ENCODE assay signal across 9 cellular contexts in genomic region chr13:44273991-44274810, GRCh38.
DNase-seq lines count a peak whose midpoint lies in the region; ATAC-seq and TF ChIP-seq lines count a peak whose summit lies in the region.
"Had no signal": no experiment of that assay in that cellular context is flagged by ENCODE, and none has a peak within 500 bp of the region (broad histone marks: within the 10 kb centered on the region; RNA-seq: fewer than 3 reads in every experiment).

No MANE protein-coding gene starts in this region.

- no peaks in the 10 kb centered on the region for H3K36me3 ChIP-seq in mucosa of stomach (ENCODE audit: control insufficient read depth, insufficient read depth, low read length)
- H3K36me3 ChIP-seq: cardiac muscle cell had no signal

- peak; percentile 90 for ATAC-seq in HG02870 (IDR thresholded peaks at IDR 0.05; ENCODE audit: unreplicated experiment)

- peaks cover 28% of the 10 kb centered on the region for H3K4me1 ChIP-seq in mucosa of stomach (ENCODE audit: control insufficient read depth, insufficient read depth, low read length)

- no peaks in the 10 kb centered on the region for H3K9me3 ChIP-seq in mucosa of stomach (ENCODE audit: control insufficient read depth, low read length)

- DNase-seq in activated gamma-delta T cell treated with Interleukin-2 at 50 U/mL for 16 hours (peak; percentile 23), activated gamma-delta T cell (lab: John Stamatoyannopoulos, UW) (no peak), RPMI8226 (peak; percentile 60), choroid plexus epithelial cell (ENCODE audit: low read depth) (peak; percentile 65), NCI-H2081 treated with DMSO at 0.1 percent for 48 hours (lab: John Stamatoyannopoulos, UW) (no peak), midbrain (lab: John Stamatoyannopoulos, UW) (no peak)

- H3K27me3 ChIP-seq in mucosa of stomach (ENCODE audit: control insufficient read depth, insufficient read depth, low read length): no peaks in the 10 kb centered on the region
- H3K27me3 ChIP-seq: cardiac muscle cell had no signal

- no peak for TF ChIP-seq CTCF in choroid plexus epithelial cell (conservative IDR thresholded peaks at IDR 0.05; ENCODE audit: low read depth, low read length)

- peak overlapping the region; percentile 50 for H3K9ac ChIP-seq in mucosa of stomach (ENCODE audit: low read length)

- H3K4me3 ChIP-seq in choroid plexus epithelial cell (ENCODE audit: low read depth, low read length) (no peak overlapping the region), mucosa of stomach (ENCODE audit: low read length) (peak overlapping the region; percentile 10)
- H3K4me3 ChIP-seq: cardiac muscle cell had no signal

Comparison
In these comparisons a context has a peak if more than half of its experiments do, and no peak if none do; other contexts are left out.
1. DNase-seq: peak in activated gamma-delta T cell treated with Interleukin-2 at 50 U/mL for 16 hours (single experiment), RPMI8226 (single experiment) and choroid plexus epithelial cell (single experiment); none in activated gamma-delta T cell (single experiment), NCI-H2081 treated with DMSO at 0.1 percent for 48 hours (single experiment) and midbrain (single experiment).